Comparison of ENCODE assay signal across 4 cellular contexts in the genomic region with DNA sequence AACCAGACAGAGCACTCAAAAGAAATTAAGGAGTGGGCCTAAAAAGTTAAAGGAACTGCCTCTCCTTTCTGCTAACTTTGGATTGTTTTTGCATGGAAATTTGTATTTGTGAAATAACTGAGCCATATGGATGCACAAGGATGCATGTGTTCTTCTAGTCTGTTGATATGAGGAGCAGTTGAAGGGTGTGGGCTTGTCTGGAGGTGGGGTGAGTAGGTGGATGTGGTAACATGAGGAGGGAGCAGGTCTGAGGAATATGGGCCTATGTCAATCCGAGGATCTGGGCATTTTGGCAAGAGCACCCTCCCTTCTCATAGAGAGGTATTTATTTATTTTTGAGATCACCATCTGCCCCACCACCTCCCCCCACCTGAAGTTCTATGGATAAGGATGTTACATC. TPM values are rescaled to one million over a fixed set of nuclear protein-coding genes. Genes with fewer than 3 reads are reported as not detected.
"Had no signal": no experiment of that assay in that cellular context is flagged by ENCODE, and none has a peak within 500 bp of the region (broad histone marks: within the 10 kb centered on the region; RNA-seq: fewer than 3 reads in every experiment).

No MANE protein-coding gene starts in this region.

- DNase-seq: GDM1, GF-D8 had no signal

- H3K4me3 ChIP-seq: GM12878 had no signal

RNA-seq across cellular contexts. Expression of a gene that starts 13.4 kb away (rescaled TPM):
- total RNA-seq: G401 had no signal
